In the genomic region with DNA sequence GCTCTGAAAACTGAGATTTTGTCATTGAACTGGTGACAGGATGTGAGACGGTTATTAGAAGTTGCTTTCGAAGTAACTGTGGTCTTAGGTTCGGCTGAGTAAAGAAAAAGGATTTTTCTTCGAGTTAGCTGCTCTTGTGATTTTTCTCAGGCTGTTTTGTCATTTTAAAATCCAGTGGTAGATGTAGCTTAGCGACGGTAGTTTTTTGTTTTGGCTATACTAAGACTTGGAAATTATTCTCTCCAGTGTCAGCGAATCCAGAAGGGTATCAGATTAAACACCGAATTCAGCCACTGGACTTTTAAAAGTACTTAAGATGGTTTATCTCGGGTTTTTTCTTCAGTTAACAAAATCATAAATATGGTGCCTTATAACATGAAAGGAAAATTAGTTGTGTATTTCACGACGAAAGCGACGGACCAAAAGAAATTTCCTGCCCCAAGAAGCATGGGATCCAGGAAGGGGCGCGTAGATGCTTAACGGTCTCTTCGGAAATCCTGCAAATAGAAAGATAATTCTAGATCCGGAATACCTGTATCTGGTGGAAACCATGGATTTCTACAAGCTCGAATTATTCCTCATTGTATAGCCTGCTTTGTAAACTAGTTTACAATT, we compare ENCODE assay signal across 8 cellular contexts. TPM values are rescaled to one million over a fixed set of nuclear protein-coding genes. Genes with fewer than 3 reads are reported as not detected.
DNase-seq lines count a peak whose midpoint lies in the region; ATAC-seq, FAIRE-seq and TF ChIP-seq lines count a peak whose summit lies in the region.

No MANE protein-coding gene starts in this region.

- peaks cover 36% of the 10 kb centered on the region in 2 donors for H3K4me1 ChIP-seq in gastrocnemius medialis

- no peaks in the 10 kb centered on the region for H3K9me3 ChIP-seq in gastrocnemius medialis

- no peak for TF ChIP-seq CTCF in VCaP (conservative IDR thresholded peaks at IDR 0.05)
- TF ChIP-seq CTCF in fibroblast of villous mesenchyme (IDR thresholded peaks at IDR 0.05; ENCODE audit: insufficient read depth, low read depth, low read length): no peak
- TF ChIP-seq CTCF in gastrocnemius medialis (IDR thresholded peaks at IDR 0.05 in 4 of 5, conservative IDR thresholded peaks at IDR 0.05 in 1 of 5): no peak

- no peak for TF ChIP-seq POLR2A in gastrocnemius medialis (IDR thresholded peaks at IDR 0.05)

- H3K4me3 ChIP-seq in fibroblast of villous mesenchyme (ENCODE audit: low read depth, low read length) (peak overlapping the region; percentile 74), gastrocnemius medialis (peak overlapping the region; percentile 60 to 72 (median 68))

- no peak for ATAC-seq in gastrocnemius medialis
- ATAC-seq in GM18858 (IDR thresholded peaks at IDR 0.05; ENCODE audit: unreplicated experiment): no peak

- in situ Hi-C loops in gastrocnemius medialis (cut with MboI; ENCODE audit: low sequenced_read_pairs in 4 of 4): no loop called here

- FAIRE-seq in GM19239 (lab: Jason Lieb, UNC): peak; percentile 51

- H3K27ac ChIP-seq in VCaP (peak overlapping the region; percentile 98), gastrocnemius medialis (peak overlapping the region; percentile 92 to 95 (median 95))

- DNase-seq in GM19239 (ENCODE audit: insufficient read length, low spot score) (no peak), fibroblast of villous mesenchyme (ENCODE audit: low read depth) (no peak), gastrocnemius medialis (no peak), A172 (ENCODE audit: low spot score) (no peak), amygdala (lab: John Stamatoyannopoulos, UW) (no peak), glomerular visceral epithelial cell (ENCODE audit: extremely low spot score) (no peak)

- intact Hi-C loops in gastrocnemius medialis (cut with DNase I; ENCODE audit: low total_unique reads): loop anchor here (1.0 to 10.0 kb wide), 5 partner anchors 32 to 325 kb away; a partner anchor contains a TSS

- peaks cover 0 to 18% of the 10 kb centered on the region in 2 donors for H3K36me3 ChIP-seq in gastrocnemius medialis

- H3K27me3 ChIP-seq in gastrocnemius medialis: no peaks in the 10 kb centered on the region

RNA-seq across cellular contexts. Expression of a gene that starts 1.2 kb away (rescaled TPM):
- total RNA-seq in fibroblast of villous mesenchyme (4.7 and 5.8 TPM in 2 replicates), gastrocnemius medialis (1 to 10 TPM; 3.0 to 5.5 (median 3.5) TPM)
- 9.0 and 11.3 TPM in 2 replicates for total RNA-seq in A172 (2014; rRNA removed; shearing (Covaris generic))

RNA-seq across cellular contexts. Expression of a gene that starts 27.2 kb away (rescaled TPM):
- total RNA-seq in fibroblast of villous mesenchyme (24.8 and 28.9 TPM in 2 replicates), gastrocnemius medialis (10 to 100 TPM in 2 of 4 donors, 1 to 10 TPM in 2; 5.3 to 15.5 (median 9.9) TPM)
- 6.2 and 13.8 TPM in 2 replicates for total RNA-seq in A172 (2014; rRNA removed; shearing (Covaris generic))

RNA-seq across cellular contexts. Expression of a gene that starts 56.5 kb away (rescaled TPM):
- not detected in 2 replicates for total RNA-seq in fibroblast of villous mesenchyme
- under 1 TPM in 1 of 4 donors, not detected in 3; 0.20 TPM for total RNA-seq in gastrocnemius medialis
- total RNA-seq in A172 (2014; rRNA removed; shearing (Covaris generic)): 0.45 and 0.84 TPM in 2 replicates
